Comparison of ENCODE assay signal across 14 cellular contexts in the genomic region with DNA sequence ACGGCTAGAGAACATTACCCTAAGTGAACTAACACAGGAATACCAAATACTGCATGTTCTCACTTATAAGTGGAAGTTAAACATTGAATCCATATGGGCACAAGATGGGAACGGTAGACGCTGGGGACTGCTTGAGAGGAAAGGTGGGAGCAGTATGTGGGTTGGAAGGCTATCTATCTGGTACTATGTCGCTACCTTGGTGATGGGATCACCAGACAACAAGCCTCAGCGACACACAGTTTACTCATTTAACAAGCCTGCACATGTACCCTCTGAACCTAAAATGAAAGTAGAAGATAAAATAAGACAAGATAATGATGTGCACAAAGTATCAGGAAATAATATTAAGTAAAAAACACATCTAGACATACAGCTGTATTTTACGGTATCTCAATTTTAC. TPM values are rescaled to one million over a fixed set of nuclear protein-coding genes. Genes with fewer than 3 reads are reported as not detected.
DNase-seq lines count a peak whose midpoint lies in the region; ATAC-seq and TF ChIP-seq lines count a peak whose summit lies in the region.
"Had no signal": no experiment of that assay in that cellular context is flagged by ENCODE, and none has a peak within 500 bp of the region (broad histone marks: within the 10 kb centered on the region; RNA-seq: fewer than 3 reads in every experiment).

No MANE protein-coding gene starts in this region.

- H3K27me3 ChIP-seq in CD4-positive, alpha-beta T cell (ENCODE audit: control insufficient read depth, insufficient read depth, low read length), result no peaks in the 10 kb centered on the region
- no peaks in the 10 kb centered on the region for H3K27me3 ChIP-seq in muscle layer of duodenum (ENCODE audit: low read depth, low read length)

- H3K36me3 Mint-ChIP-seq in CD4-positive, alpha-beta T cell (ENCODE audit: low read depth), result peaks cover 7% of the 10 kb centered on the region
- H3K36me3 Mint-ChIP-seq in activated naive CD4-positive, alpha-beta T cell treated with anti-CD3 and anti-CD28 coated beads, Interleukin-2, amount 50 U/mL, for 24 hours, result peaks cover 8% of the 10 kb centered on the region

- POLR2A ChIA-PET in CD4-positive, alpha-beta T cell (lab: Charles Lee), result interaction anchor here (1.3 kb wide), 1 partner anchor 80 kb away, joined by 3 read pairs; no protein-coding TSS in a partner anchor

- H3K36me3 ChIP-seq in muscle layer of duodenum (ENCODE audit: control insufficient read depth in 1 of 2, insufficient read depth in 2 of 2, low read length in 2 of 2), result no peaks in the 10 kb centered on the region

- peaks cover 32% of the 10 kb centered on the region for H3K4me1 Mint-ChIP-seq in CD4-positive, alpha-beta T cell (ENCODE audit: low read depth)
- H3K4me1 Mint-ChIP-seq in activated naive CD4-positive, alpha-beta T cell treated with anti-CD3 and anti-CD28 coated beads, Interleukin-2, amount 50 U/mL, for 24 hours, result peaks cover 51% of the 10 kb centered on the region

- peak; percentile 30 for ATAC-seq in CD4-positive, alpha-beta T cell (ENCODE audit: poor library complexity)
- ATAC-seq in HG03439 (IDR thresholded peaks at IDR 0.05; ENCODE audit: unreplicated experiment), result peak; percentile 47
- ATAC-seq in HG02678 (IDR thresholded peaks at IDR 0.05; ENCODE audit: unreplicated experiment), result no peak
- ATAC-seq: Panc1 had no signal

- CTCF ChIA-PET in CD4-positive, alpha-beta T cell (lab: Charles Lee), result no interaction called here

- no peaks in the 10 kb centered on the region for H3K4me1 ChIP-seq in muscle layer of duodenum (ENCODE audit: control insufficient read depth in 1 of 2, insufficient read depth in 2 of 2, low read length in 2 of 2)

- intact Hi-C loops in CD4-positive, alpha-beta T cell (cut with DNase I, micrococcal nuclease), result loop anchor here in 1 of 2 experiments (5.0 kb wide), 1 partner anchor 65 kb away; no protein-coding TSS in a partner anchor

- peak overlapping the region; percentile 84 for H3K27ac Mint-ChIP-seq in CD4-positive, alpha-beta T cell
- peak overlapping the region; percentile 96 for H3K27ac Mint-ChIP-seq in activated naive CD4-positive, alpha-beta T cell treated with anti-CD3 and anti-CD28 coated beads, Interleukin-2, amount 50 U/mL, for 24 hours
- H3K27ac Mint-ChIP-seq: dendritic cell treated with granulocyte-macrophage colony-stimulating factor and Interleukin-4, amounts not matched to agents 40 ng/mL and 50 ng/mL, for 4 days had no signal

- no peak for TF ChIP-seq CTCF in CD4-positive, alpha-beta T cell (IDR thresholded peaks at IDR 0.05)

- no peaks in the 10 kb centered on the region for H3K27me3 Mint-ChIP-seq in CD4-positive, alpha-beta T cell
- H3K27me3 Mint-ChIP-seq in activated naive CD4-positive, alpha-beta T cell treated with anti-CD3 and anti-CD28 coated beads, Interleukin-2, amount 50 U/mL, for 24 hours, result peaks cover 2% of the 10 kb centered on the region
- H3K27me3 Mint-ChIP-seq: dendritic cell treated with granulocyte-macrophage colony-stimulating factor and Interleukin-4, amounts not matched to agents 40 ng/mL and 50 ng/mL, for 4 days had no signal

- peaks cover 2% of the 10 kb centered on the region for H3K9me3 Mint-ChIP-seq in CD4-positive, alpha-beta T cell
- peaks cover 11% of the 10 kb centered on the region for H3K9me3 Mint-ChIP-seq in activated naive CD4-positive, alpha-beta T cell treated with anti-CD3 and anti-CD28 coated beads, Interleukin-2, amount 50 U/mL, for 24 hours

- peak overlapping the region; percentile 63 for H3K27ac ChIP-seq in CD4-positive, alpha-beta T cell (ENCODE audit: low read depth, low read length)
- peak overlapping the region; percentile 35 for H3K27ac ChIP-seq in muscle layer of duodenum (ENCODE audit: low read length)

- DNase-seq in CD4-positive, alpha-beta T cell, result no peak
- DNase-seq in DMS 273 (lab: John Stamatoyannopoulos, UW; ENCODE audit: unreplicated experiment) (no peak), dermis blood vessel endothelial cell (no peak), SW 1271 (lab: John Stamatoyannopoulos, UW) (no peak)
- DNase-seq: aorta, NCI-H1417 treated with DMSO at 0.1 percent for 48 hours, NCI-H446 treated with DMSO at 0.1 percent for 48 hours, posterior cingulate gyrus had no signal

- peak overlapping the region; percentile 97 for H3K4me3 Mint-ChIP-seq in CD4-positive, alpha-beta T cell
- H3K4me3 Mint-ChIP-seq in activated naive CD4-positive, alpha-beta T cell treated with anti-CD3 and anti-CD28 coated beads, Interleukin-2, amount 50 U/mL, for 24 hours, result peak overlapping the region; percentile 89
- H3K4me3 Mint-ChIP-seq: dendritic cell treated with granulocyte-macrophage colony-stimulating factor and Interleukin-4, amounts not matched to agents 40 ng/mL and 50 ng/mL, for 4 days had no signal

- peaks cover 4% of the 10 kb centered on the region for H3K9me3 ChIP-seq in CD4-positive, alpha-beta T cell (ENCODE audit: control insufficient read depth, low read length)
- peaks cover 2 to 3% of the 10 kb centered on the region in 2 donors for H3K9me3 ChIP-seq in muscle layer of duodenum (ENCODE audit: control insufficient read depth in 1 of 2, low read length in 2 of 2)

- peak overlapping the region in 1 of 2 donors; percentile 37 for H3K4me3 ChIP-seq in muscle layer of duodenum (ENCODE audit: low read depth in 1 of 2, low read length in 2 of 2)

RNA-seq across cellular contexts. Expression of a gene that starts 0.8 kb away (rescaled TPM):
- 10 to 100 TPM; 15.2 to 16.2 TPM for total RNA-seq in CD4-positive, alpha-beta T cell
- total RNA-seq in dermis blood vessel endothelial cell, result not detected in 2 replicates

Comparison
In these comparisons a context has a peak if more than half of its experiments do, and no peak if none do; other contexts are left out.
1. RNA of a gene that starts 0.8 kb away (total RNA-seq): 15.2 to 16.2 TPM in CD4-positive, alpha-beta T cell; not detected in dermis blood vessel endothelial cell; every median in the first group is over 10 times any median in the second.